In the genomic region with DNA sequence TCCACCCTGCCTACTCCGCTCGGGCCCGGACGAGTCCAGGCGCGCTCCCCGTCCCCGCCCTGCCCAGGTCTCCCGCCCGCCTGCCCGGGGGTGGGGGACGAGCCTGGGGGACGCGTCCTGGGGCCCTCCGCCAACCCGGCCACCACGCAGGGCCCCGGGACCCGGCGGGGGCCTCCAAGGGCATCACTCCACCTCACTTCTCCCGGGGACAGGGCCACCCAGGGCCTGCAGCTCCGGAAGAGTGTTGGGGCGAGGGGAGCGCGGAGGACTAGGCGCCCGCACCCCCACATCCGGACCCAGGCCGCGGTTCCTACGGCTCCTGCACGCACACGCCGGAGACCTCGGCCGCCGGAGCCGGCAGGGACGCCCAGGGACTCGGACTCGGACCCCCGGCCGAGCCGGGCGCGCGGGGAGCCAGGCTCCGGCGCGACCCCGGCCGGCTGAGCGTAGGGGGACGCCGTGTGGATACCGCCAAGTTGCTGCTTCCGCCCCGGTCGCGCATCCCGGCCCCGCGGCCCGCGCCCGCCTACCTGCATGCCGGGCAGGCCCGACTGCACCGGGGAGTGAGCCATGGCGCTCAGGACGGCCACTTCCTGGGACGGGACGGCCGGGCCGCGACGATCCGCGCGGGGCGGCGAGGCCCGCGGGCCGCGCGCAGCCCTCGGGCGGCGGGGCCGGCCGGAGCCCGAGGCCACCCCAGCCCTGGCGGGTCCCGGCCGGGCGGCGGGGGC, we compare ENCODE assay signal across 8 cellular contexts. TPM values are rescaled to one million over a fixed set of nuclear protein-coding genes. Genes with fewer than 3 reads are reported as not detected.
DNase-seq lines count a peak whose midpoint lies in the region; ATAC-seq, FAIRE-seq and TF ChIP-seq lines count a peak whose summit lies in the region.

No MANE protein-coding gene starts in this region.

- H3K9me2 ChIP-seq in Karpas-422 (replicated peaks; ENCODE audit: insufficient read depth, low read length), result no peaks in the 10 kb centered on the region

- no peak for TF ChIP-seq CTCF in GM06990 (IDR thresholded peaks at IDR 0.05; ENCODE audit: insufficient read depth, low read length, poor library complexity, severe bottlenecking)
- TF ChIP-seq CTCF in esophagus muscularis mucosa (IDR thresholded peaks at IDR 0.05), result no peak

- H3K4me1 Mint-ChIP-seq in natural killer cell treated with Interleukin-12 subunit alpha and Interleukin-12 subunit beta and Interleukin-15 and Interleukin-18, amount 100 ng/mL, for 72 hours (ENCODE audit: low read depth in 2 of 2), result peaks cover 37 to 49% of the 10 kb centered on the region in 2 donors

- H3K27ac ChIP-seq in Karpas-422 (ENCODE audit: low read length), result peak overlapping the region; percentile 18; the same call in 1 of the 2 replicates
- peak overlapping the region; percentile 90 to 99 (median 99) for H3K27ac ChIP-seq in esophagus muscularis mucosa (replicated peaks in 1 of 4)

- no peaks in the 10 kb centered on the region for H3K27me3 ChIP-seq in GM06990 (replicated peaks; ENCODE audit: control insufficient read depth, insufficient read depth, low read length)
- no peaks in the 10 kb centered on the region for H3K27me3 ChIP-seq in Karpas-422 (ENCODE audit: low read length)
- no peaks in the 10 kb centered on the region for H3K27me3 ChIP-seq in esophagus muscularis mucosa

- ATAC-seq in GM21737 (IDR thresholded peaks at IDR 0.05; ENCODE audit: unreplicated experiment), result peak; percentile 33
- peak; percentile 60 to 68 for ATAC-seq in natural killer cell treated with Interleukin-12 subunit alpha and Interleukin-12 subunit beta and Interleukin-15 and Interleukin-18, amount 100 ng/mL, for 72 hours

- peak overlapping the region; percentile 88 for H3K9ac ChIP-seq in Karpas-422 (ENCODE audit: low read length)

- peak; percentile 68 for DNase-seq in GM06990 (ENCODE audit: extremely low read depth, insufficient read length)
- DNase-seq in Karpas-422, result peak; percentile 79
- peak; percentile 64 for DNase-seq in activated T-cell treated with anti-CD3 and anti-CD28 coated beads, Interleukin-2, amount 50 U/mL, for 1 hour
- DNase-seq in esophagus muscularis mucosa (ENCODE audit: extremely low spot score), result no peak
- DNase-seq in natural killer cell treated with Interleukin-12 subunit alpha and Interleukin-12 subunit beta and Interleukin-15 and Interleukin-18, amount 100 ng/mL, for 72 hours (ENCODE audit: low spot score), result peak; percentile 70
- DNase-seq in epidermal melanocyte (ENCODE audit: insufficient read length, low spot score), result no peak
- no peak for DNase-seq in GM12892 (ENCODE audit: insufficient read length)

- no peaks in the 10 kb centered on the region for H3K9me3 Mint-ChIP-seq in natural killer cell treated with Interleukin-12 subunit alpha and Interleukin-12 subunit beta and Interleukin-15 and Interleukin-18, amount 100 ng/mL, for 72 hours

- intact Hi-C loops in esophagus muscularis mucosa (cut with DNase I), result loop anchor here (2.0 to 5.0 kb wide), 2 partner anchors 79 to 124 kb away; no protein-coding TSS in a partner anchor

- under 1% methylated on average over 39 of the region's 98 CpGs for WGBS in esophagus muscularis mucosa

- peak overlapping the region; percentile 79 for H3K4me2 ChIP-seq in Karpas-422 (ENCODE audit: low read depth, low read length, poor library complexity, severe bottlenecking)

- no peaks in the 10 kb centered on the region for H3K36me3 Mint-ChIP-seq in natural killer cell treated with Interleukin-12 subunit alpha and Interleukin-12 subunit beta and Interleukin-15 and Interleukin-18, amount 100 ng/mL, for 72 hours

- H3K36me3 ChIP-seq in GM06990 (ENCODE audit: control insufficient read depth, insufficient read depth, low read length), result no peaks in the 10 kb centered on the region
- H3K36me3 ChIP-seq in Karpas-422 (ENCODE audit: insufficient read depth, low read length), result no peaks in the 10 kb centered on the region
- H3K36me3 ChIP-seq in esophagus muscularis mucosa, result no peaks in the 10 kb centered on the region

- TF ChIP-seq POLR2A in esophagus muscularis mucosa (IDR thresholded peaks at IDR 0.05; ENCODE audit: low read depth) (no peak), GM12892 (IDR thresholded peaks at IDR 0.05; ENCODE audit: low read depth, low read length) (no peak)

- H3K4me3 ChIP-seq in GM06990 (replicated peaks; ENCODE audit: low read depth, low read length) (peak overlapping the region; percentile 83), Karpas-422 (ENCODE audit: low read length) (peak overlapping the region; percentile 73), esophagus muscularis mucosa (peak overlapping the region; percentile 75 to 99 (median 88))

- no peak for TF ChIP-seq EP300 in esophagus muscularis mucosa (IDR thresholded peaks at IDR 0.05)

- no peaks in the 10 kb centered on the region for H3K27me3 Mint-ChIP-seq in natural killer cell treated with Interleukin-12 subunit alpha and Interleukin-12 subunit beta and Interleukin-15 and Interleukin-18, amount 100 ng/mL, for 72 hours

- H3K27ac Mint-ChIP-seq in natural killer cell treated with Interleukin-12 subunit alpha and Interleukin-12 subunit beta and Interleukin-15 and Interleukin-18, amount 100 ng/mL, for 72 hours, result peak overlapping the region; percentile 86 to 91

- H3K4me1 ChIP-seq in Karpas-422 (ENCODE audit: low read length), result peaks cover 45% of the 10 kb centered on the region
- H3K4me1 ChIP-seq in esophagus muscularis mucosa, result peaks cover 50 to 61% (median 53%) of the 10 kb centered on the region in 4 donors

- peaks cover 51% of the 10 kb centered on the region for H3K79me2 ChIP-seq in Karpas-422 (ENCODE audit: low read length)

- H2AFZ ChIP-seq in Karpas-422 (ENCODE audit: low read length), result no peak overlapping the region

- no peaks in the 10 kb centered on the region for H3K9me3 ChIP-seq in Karpas-422 (ENCODE audit: low read length)
- no peaks in the 10 kb centered on the region for H3K9me3 ChIP-seq in esophagus muscularis mucosa

- FAIRE-seq in GM12892 (lab: Jason Lieb, UNC), result no peak

- peaks cover 26% of the 10 kb centered on the region; the same call in 1 of the 2 replicates for H4K20me1 ChIP-seq in Karpas-422 (ENCODE audit: insufficient read depth, low read depth, low read length)

- H3K4me3 Mint-ChIP-seq in natural killer cell treated with Interleukin-12 subunit alpha and Interleukin-12 subunit beta and Interleukin-15 and Interleukin-18, amount 100 ng/mL, for 72 hours, result peak overlapping the region; percentile 90

RNA-seq across cellular contexts. Expression of gene STK24, which starts 0.5 kb away (rescaled TPM):
- 93.9 and 107 TPM in 2 replicates for total RNA-seq in Karpas-422 (2014; rRNA removed; shearing (Covaris generic); ENCODE audit: low replicate concordance)
- total RNA-seq in esophagus muscularis mucosa, result 100 to 1,000 TPM in 2 of 4 donors, 10 to 100 TPM in 2; 61.9 to 108 (median 96.7) TPM
- total RNA-seq in natural killer cell treated with Interleukin-12 subunit alpha and Interleukin-12 subunit beta and Interleukin-15 and Interleukin-18, amount 100 ng/mL, for 72 hours, result 10 to 100 TPM; 73.0 to 90.1 TPM
- polyA plus RNA-seq in GM12892 (2012; ENCODE audit: missing spikeins), result 63.2 TPM

Comparison
In these comparisons a context has a peak if more than half of its experiments do, and no peak if none do; other contexts are left out.
1. DNase-seq: peak in GM06990 (single experiment), Karpas-422 (single experiment), activated T-cell treated with anti-CD3 and anti-CD28 coated beads, Interleukin-2, amount 50 U/mL, for 1 hour (single experiment) and natural killer cell treated with Interleukin-12 subunit alpha and Interleukin-12 subunit beta and Interleukin-15 and Interleukin-18, amount 100 ng/mL, for 72 hours (single experiment); none in esophagus muscularis mucosa (single experiment), epidermal melanocyte (single experiment) and GM12892 (single experiment).
2. Peak in every context shown above with its lines, with median percentiles within 50 percentile points of each other: H3K4me3 ChIP-seq.